In genomic region chr20:56628015-56628872, GRCh38 we compare ENCODE assay signal across 8 cellular contexts. TPM values are rescaled to one million over a fixed set of nuclear protein-coding genes. Genes with fewer than 3 reads are reported as not detected.
DNase-seq lines count a peak whose midpoint lies in the region; ATAC-seq lines count a peak whose summit lies in the region.

No MANE protein-coding gene starts in this region.

- intact Hi-C loops in activated T-helper 1 cell treated with anti-CD3 and anti-CD28 coated beads, Interleukin-12 subunit alpha, Interleukin-12 subunit beta, Interleukin-2, Interleukin-4 antibody, amounts not matched to agents 30 ng/mL and 10 ng/mL and 1 ng/mL, durations not matched to agents 14 hours and 24 hours and 36 hours (cut with micrococcal nuclease): loop anchor here (2.0 to 5.0 kb wide), 2 partner anchors 299 to 639 kb away; partner anchors contain the start of gene BMP7

- no peak for ATAC-seq in GM19351 (IDR thresholded peaks at IDR 0.05; ENCODE audit: unreplicated experiment)

- H3K27me3 ChIP-seq in stomach smooth muscle (ENCODE audit: control insufficient read depth in 1 of 2, insufficient read depth in 2 of 2, low read length in 2 of 2): peaks cover 54 to 75% of the 10 kb centered on the region in 2 donors

- H3K4me3 ChIP-seq in iPS-18c (ENCODE audit: insufficient read depth, low read depth, low read length) (peak overlapping the region; percentile 85), stomach smooth muscle (ENCODE audit: low read length in 2 of 2) (peak overlapping the region; percentile 44 to 71)

- no peaks in the 10 kb centered on the region for H3K9me3 Mint-ChIP-seq in T-helper 2 cell treated with Interferon-gamma antibody and Interleukin-4, amounts not matched to agents 5 μg/mL and 100 μg/mL, for 36 hours
- H3K9me3 Mint-ChIP-seq in activated T-helper 1 cell treated with anti-CD3 and anti-CD28 coated beads, Interleukin-12 subunit alpha, Interleukin-12 subunit beta, Interleukin-2, Interleukin-4 antibody, amounts not matched to agents 30 ng/mL and 10 ng/mL and 1 ng/mL, durations not matched to agents 14 hours and 24 hours and 36 hours: no peaks in the 10 kb centered on the region

- H3K9me3 ChIP-seq in iPS-18c (ENCODE audit: control insufficient read depth, insufficient read depth, low read length) (peaks cover 3% of the 10 kb centered on the region), stomach smooth muscle (ENCODE audit: control insufficient read depth in 2 of 2, low read length in 2 of 2) (no peaks in the 10 kb centered on the region)

- peaks cover 7% of the 10 kb centered on the region for H3K4me1 Mint-ChIP-seq in T-helper 2 cell treated with Interferon-gamma antibody and Interleukin-4, amounts not matched to agents 5 μg/mL and 100 μg/mL, for 36 hours (ENCODE audit: low read depth)
- no peaks in the 10 kb centered on the region for H3K4me1 Mint-ChIP-seq in activated T-helper 1 cell treated with anti-CD3 and anti-CD28 coated beads, Interleukin-12 subunit alpha, Interleukin-12 subunit beta, Interleukin-2, Interleukin-4 antibody, amounts not matched to agents 30 ng/mL and 10 ng/mL and 1 ng/mL, durations not matched to agents 14 hours and 24 hours and 36 hours (ENCODE audit: low read depth)

- no peaks in the 10 kb centered on the region for H3K36me3 ChIP-seq in stomach smooth muscle (ENCODE audit: control insufficient read depth in 2 of 2, insufficient read depth in 2 of 2, low read length in 2 of 2)

- H3K27ac ChIP-seq in stomach smooth muscle (ENCODE audit: low read length): no peak overlapping the region

- H3K4me1 ChIP-seq in stomach smooth muscle (ENCODE audit: control insufficient read depth, insufficient read depth, low read length): peaks cover 38% of the 10 kb centered on the region

- peaks cover 75% of the 10 kb centered on the region for H3K27me3 Mint-ChIP-seq in T-helper 2 cell treated with Interferon-gamma antibody and Interleukin-4, amounts not matched to agents 5 μg/mL and 100 μg/mL, for 36 hours (ENCODE audit: low read depth)
- H3K27me3 Mint-ChIP-seq in activated T-helper 1 cell treated with anti-CD3 and anti-CD28 coated beads, Interleukin-12 subunit alpha, Interleukin-12 subunit beta, Interleukin-2, Interleukin-4 antibody, amounts not matched to agents 30 ng/mL and 10 ng/mL and 1 ng/mL, durations not matched to agents 14 hours and 24 hours and 36 hours (ENCODE audit: insufficient read depth): peaks cover 71% of the 10 kb centered on the region

- no peak overlapping the region for H3K9ac ChIP-seq in stomach smooth muscle (ENCODE audit: low read length in 2 of 2)

- peak overlapping the region; percentile 29 for H3K4me3 Mint-ChIP-seq in T-helper 2 cell treated with Interferon-gamma antibody and Interleukin-4, amounts not matched to agents 5 μg/mL and 100 μg/mL, for 36 hours
- peak overlapping the region; percentile 33 for H3K4me3 Mint-ChIP-seq in activated T-helper 1 cell treated with anti-CD3 and anti-CD28 coated beads, Interleukin-12 subunit alpha, Interleukin-12 subunit beta, Interleukin-2, Interleukin-4 antibody, amounts not matched to agents 30 ng/mL and 10 ng/mL and 1 ng/mL, durations not matched to agents 14 hours and 24 hours and 36 hours

- peak; percentile 5 for DNase-seq in T-helper 2 cell treated with Interferon-gamma antibody and Interleukin-4, amounts not matched to agents 5 μg/mL and 100 μg/mL, for 36 hours (ENCODE audit: low spot score)
- DNase-seq in T-helper 2 cell (no peak), RKO (ENCODE audit: low spot score) (no peak)
- DNase-seq in activated T-helper 1 cell treated with anti-CD3 and anti-CD28 coated beads, Interleukin-12 subunit alpha, Interleukin-12 subunit beta, Interleukin-2, Interleukin-4 antibody, amounts not matched to agents 30 ng/mL and 10 ng/mL and 1 ng/mL, durations not matched to agents 14 hours and 24 hours and 36 hours (ENCODE audit: low spot score): no peak
- DNase-seq in stimulated activated CD4-positive, alpha-beta T cell treated with anti-CD3 and anti-CD28 coated beads, Interleukin-1b, Interleukin-23, amount 100 ng/mL, for 48 hours: no peak

- H3K36me3 Mint-ChIP-seq in T-helper 2 cell treated with Interferon-gamma antibody and Interleukin-4, amounts not matched to agents 5 μg/mL and 100 μg/mL, for 36 hours (ENCODE audit: low read depth): no peaks in the 10 kb centered on the region
- no peaks in the 10 kb centered on the region for H3K36me3 Mint-ChIP-seq in activated T-helper 1 cell treated with anti-CD3 and anti-CD28 coated beads, Interleukin-12 subunit alpha, Interleukin-12 subunit beta, Interleukin-2, Interleukin-4 antibody, amounts not matched to agents 30 ng/mL and 10 ng/mL and 1 ng/mL, durations not matched to agents 14 hours and 24 hours and 36 hours (ENCODE audit: low read depth)

- no peak overlapping the region for H3K27ac Mint-ChIP-seq in T-helper 2 cell treated with Interferon-gamma antibody and Interleukin-4, amounts not matched to agents 5 μg/mL and 100 μg/mL, for 36 hours
- peak overlapping the region; percentile 50 for H3K27ac Mint-ChIP-seq in activated T-helper 1 cell treated with anti-CD3 and anti-CD28 coated beads, Interleukin-12 subunit alpha, Interleukin-12 subunit beta, Interleukin-2, Interleukin-4 antibody, amounts not matched to agents 30 ng/mL and 10 ng/mL and 1 ng/mL, durations not matched to agents 14 hours and 24 hours and 36 hours

RNA-seq across cellular contexts. Expression of gene TFAP2C, which starts 0.9 kb away (rescaled TPM):
- not detected in 2 replicates for total RNA-seq in activated T-helper 1 cell treated with anti-CD3 and anti-CD28 coated beads, Interleukin-12 subunit alpha, Interleukin-12 subunit beta, Interleukin-2, Interleukin-4 antibody, amounts not matched to agents 30 ng/mL and 10 ng/mL and 1 ng/mL, durations not matched to agents 14 hours and 24 hours and 36 hours
